Comparison of ENCODE assay signal across 8 cellular contexts in genomic region chr2:102736174-102736606, GRCh38. TPM values are rescaled to one million over a fixed set of nuclear protein-coding genes. Genes with fewer than 3 reads are reported as not detected.
DNase-seq lines count a peak whose midpoint lies in the region; ATAC-seq and TF ChIP-seq lines count a peak whose summit lies in the region.

No MANE protein-coding gene starts in this region.

- TF ChIP-seq CTCF in BE2C (IDR thresholded peaks at IDR 0.05; ENCODE audit: low read depth, low read length) (no peak), heart left ventricle (IDR thresholded peaks at IDR 0.05) (no peak)

- H3K9me3 ChIP-seq in BE2C, result no peaks in the 10 kb centered on the region
- H3K9me3 ChIP-seq in heart left ventricle, result no peaks in the 10 kb centered on the region

- intact Hi-C loops in heart left ventricle (cut with DNase I), result no loop called here

- 9 to 12% (median 11%) methylated on average over 11 to 16 of the region's 16 CpGs for WGBS in heart left ventricle, 4 donors

- H3K4me3 ChIP-seq in BE2C (ENCODE audit: low read depth, low read length), result peak overlapping the region; percentile 76
- H3K4me3 ChIP-seq in heart left ventricle, result peak overlapping the region; percentile 47 to 95 (median 81)

- H3K4me1 ChIP-seq in BE2C (no peaks in the 10 kb centered on the region), heart left ventricle (peaks cover 0 to 22% (median 11%) of the 10 kb centered on the region in 12 donors)

- H3K36me3 Mint-ChIP-seq in activated naive CD4-positive, alpha-beta T cell treated with anti-CD3 and anti-CD28 coated beads, Interleukin-2, amount 50 U/mL, for 72 hours, result no peaks in the 10 kb centered on the region

- H3K27ac Mint-ChIP-seq in activated naive CD4-positive, alpha-beta T cell treated with anti-CD3 and anti-CD28 coated beads, Interleukin-2, amount 50 U/mL, for 72 hours, result peak overlapping the region; percentile 89 to 96

- DNase-seq in BE2C (peak; percentile 12), NCI-H2196 (lab: John Stamatoyannopoulos, UW; ENCODE audit: unreplicated experiment) (peak; percentile 49), heart left ventricle (peak in 1 of 5 donors; percentile 47), putamen (ENCODE audit: low spot score) (peak; percentile 7), DMS153 (lab: John Stamatoyannopoulos, UW) (no peak)
- DNase-seq in activated naive CD4-positive, alpha-beta T cell treated with anti-CD3 and anti-CD28 coated beads, Interleukin-2, amount 50 U/mL, for 72 hours (ENCODE audit: low spot score in 2 of 2), result peak; percentile 38 to 56

- H3K27me3 ChIP-seq in BE2C (no peaks in the 10 kb centered on the region), heart left ventricle (no peaks in the 10 kb centered on the region)

- H3K9me3 Mint-ChIP-seq in activated naive CD4-positive, alpha-beta T cell treated with anti-CD3 and anti-CD28 coated beads, Interleukin-2, amount 50 U/mL, for 72 hours, result no peaks in the 10 kb centered on the region

- ATAC-seq in GM18858 (IDR thresholded peaks at IDR 0.05; ENCODE audit: unreplicated experiment) (peak; percentile 16), HG03025 (IDR thresholded peaks at IDR 0.05; ENCODE audit: low FRiP score, unreplicated experiment) (peak; percentile 50), heart left ventricle (peak; percentile 27 to 86 (median 78))
- ATAC-seq in activated naive CD4-positive, alpha-beta T cell treated with anti-CD3 and anti-CD28 coated beads, Interleukin-2, amount 50 U/mL, for 72 hours, result peak; percentile 66 to 68

- peak overlapping the region; percentile 41 to 80 (median 72) for H3K27ac ChIP-seq in heart left ventricle

- no peak for TF ChIP-seq POLR2A in heart left ventricle (IDR thresholded peaks at IDR 0.05)

- no peaks in the 10 kb centered on the region for H3K36me3 ChIP-seq in BE2C
- H3K36me3 ChIP-seq in heart left ventricle, result peaks cover 0 to 11% (median 8%) of the 10 kb centered on the region in 9 donors

RNA-seq across cellular contexts. Expression of gene TMEM182, which starts 25.6 kb away (rescaled TPM):
- polyA plus RNA-seq in BE2C (2012; ENCODE audit: insufficient read depth, insufficient read length, low read depth), result 0.82 TPM
- 1 to 10 TPM; 5.8 to 7.4 TPM for total RNA-seq in activated naive CD4-positive, alpha-beta T cell treated with anti-CD3 and anti-CD28 coated beads, Interleukin-2, amount 50 U/mL, for 72 hours
- 100 to 1,000 TPM in 7 of 9 donors, 10 to 100 TPM in 2; 68.7 to 179 (median 149) TPM for total RNA-seq in heart left ventricle
- polyA plus RNA-seq in heart left ventricle, result 10 to 100 TPM in 1 of 2 donors, 1 to 10 TPM in 1; 7.5 to 42.1 TPM

Comparison
In these comparisons a context has a peak if more than half of its experiments do, and no peak if none do; other contexts are left out.
1. ATAC-seq: peak in every context shown above with its lines; median percentile 78 in heart left ventricle; 67 in activated naive CD4-positive, alpha-beta T cell treated with anti-CD3 and anti-CD28 coated beads, Interleukin-2, amount 50 U/mL, for 72 hours; 50 in HG03025; 16 in GM18858.
2. RNA of gene TMEM182, which starts 25.6 kb away (total RNA-seq): 68.7 to 179 TPM in heart left ventricle; 5.8 to 7.4 TPM in activated naive CD4-positive, alpha-beta T cell treated with anti-CD3 and anti-CD28 coated beads, Interleukin-2, amount 50 U/mL, for 72 hours; every median in the first group is over 4 times any median in the second.